Comparison of ENCODE assay signal across 8 cellular contexts in the genomic region with DNA sequence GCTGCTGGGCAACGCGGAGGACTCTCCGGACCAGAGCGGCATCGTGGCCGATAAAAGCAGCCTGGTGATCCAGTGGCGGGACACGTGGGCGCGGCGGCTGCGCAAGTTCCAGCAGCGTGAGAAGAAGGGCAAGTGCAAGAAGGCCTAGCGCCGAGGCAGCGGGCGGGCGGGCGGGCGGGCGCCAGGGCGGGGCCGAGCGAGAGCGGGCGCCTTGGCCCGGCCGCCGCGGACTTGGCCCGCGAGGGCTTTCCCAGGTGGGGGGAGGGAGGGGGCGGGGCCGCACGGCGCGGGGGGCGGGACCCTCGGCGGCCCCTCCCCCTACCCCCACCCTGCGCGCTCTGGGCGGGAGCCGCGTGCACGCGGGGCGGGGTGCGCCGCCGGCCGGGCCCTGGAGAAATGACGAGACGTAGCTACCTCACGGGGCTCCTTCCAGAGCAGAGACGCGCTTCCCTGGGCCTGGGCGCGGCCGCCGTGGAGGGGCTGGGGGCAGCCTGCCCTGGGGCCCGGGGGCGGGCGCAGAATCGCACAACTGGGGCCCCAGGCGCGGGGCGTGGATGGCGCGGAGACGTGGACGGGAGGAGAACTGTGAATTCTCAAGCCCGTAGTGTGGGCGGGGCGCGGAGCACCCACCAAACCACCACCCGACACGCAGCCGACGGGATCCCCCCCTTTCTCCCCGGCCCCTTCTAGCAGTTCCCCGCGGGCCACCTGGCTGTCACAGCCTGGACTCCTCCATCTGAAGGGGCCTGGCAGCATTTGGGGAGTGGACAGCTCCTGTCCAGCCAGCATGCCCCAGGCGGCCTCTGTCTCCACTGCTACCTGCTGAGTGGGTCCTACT.
DNase-seq lines count a peak whose midpoint lies in the region; TF ChIP-seq lines count a peak whose summit lies in the region.

No MANE protein-coding gene starts in this region.

- H3K9me3 Mint-ChIP-seq in activated CD4-positive, alpha-beta memory T cell treated with anti-CD3 and anti-CD28 coated beads for 36 hours: peaks cover 6% of the 10 kb centered on the region

- CTCF ChIA-PET in activated CD4-positive, alpha-beta memory T cell treated with anti-CD3 and anti-CD28 coated beads for 36 hours (lab: Charles Lee): interaction anchor here (1.0 to 1.4 kb wide), 2 partner anchors 12 to 52 kb away, joined by 3 to 5 read pairs; no protein-coding TSS in a partner anchor

- peaks cover 2% of the 10 kb centered on the region for H3K36me3 Mint-ChIP-seq in activated CD4-positive, alpha-beta memory T cell treated with anti-CD3 and anti-CD28 coated beads for 36 hours

- peak overlapping the region; percentile 35 for H3K4me3 ChIP-seq in Jurkat, Clone E6-1 (ENCODE audit: low read length)
- no peak overlapping the region for H3K4me3 ChIP-seq in lower leg skin (ENCODE audit: low read depth, poor library complexity, severe bottlenecking)

- H3K4me3 Mint-ChIP-seq in activated CD4-positive, alpha-beta memory T cell treated with anti-CD3 and anti-CD28 coated beads for 36 hours: peak overlapping the region; percentile 74

- POLR2A ChIA-PET in activated CD4-positive, alpha-beta memory T cell treated with anti-CD3 and anti-CD28 coated beads for 36 hours (lab: Charles Lee): interaction anchor here (1.9 kb wide), 1 partner anchor 12 kb away, joined by 7 read pairs; no protein-coding TSS in a partner anchor

- H3K4me1 Mint-ChIP-seq in activated CD4-positive, alpha-beta memory T cell treated with anti-CD3 and anti-CD28 coated beads for 36 hours (ENCODE audit: low read depth): peaks cover 20% of the 10 kb centered on the region

- H3K27me3 Mint-ChIP-seq in activated CD4-positive, alpha-beta memory T cell treated with anti-CD3 and anti-CD28 coated beads for 36 hours: peaks cover 1% of the 10 kb centered on the region

- no peak for TF ChIP-seq CTCF in lower leg skin (IDR thresholded peaks at IDR 0.05)

- no peak for TF ChIP-seq POLR2A in lower leg skin (IDR thresholded peaks at IDR 0.05)

- 0 to 1% methylated on average over 10 to 20 of the region's 84 CpGs for WGBS in lower leg skin, 2 donors

- intact Hi-C loops in activated CD4-positive, alpha-beta memory T cell treated with anti-CD3 and anti-CD28 coated beads for 36 hours (cut with micrococcal nuclease): loop anchor here (5.0 kb wide), 1 partner anchor 273 kb away; a partner anchor contains a TSS
- intact Hi-C loops in lower leg skin (cut with DNase I; ENCODE audit: low total_unique reads): no loop called here

- H3K27ac Mint-ChIP-seq in activated CD4-positive, alpha-beta memory T cell treated with anti-CD3 and anti-CD28 coated beads for 36 hours: no peak overlapping the region

- DNase-seq in GM19238 (ENCODE audit: insufficient read length, low spot score): peak; percentile 91
- DNase-seq in Jurkat, Clone E6-1 (ENCODE audit: low read depth, low spot score): no peak
- DNase-seq in activated CD4-positive, alpha-beta memory T cell treated with anti-CD3 and anti-CD28 coated beads for 36 hours: peak; percentile 74
- DNase-seq in dermis blood vessel endothelial cell: peak; percentile 65
- DNase-seq in lower leg skin (ENCODE audit: low spot score in 2 of 2): peak; percentile 77 to 95
- DNase-seq in stimulated activated CD4-positive, alpha-beta T cell treated with anti-CD3 and anti-CD28 coated beads, TNF-alpha, amount 100 ng/mL, for 1 hour (ENCODE audit: low read depth in 3 of 3, low spot score in 1 of 3): peak; percentile 26 to 58 (median 40)
- DNase-seq in NCI-H128 (lab: John Stamatoyannopoulos, UW; ENCODE audit: unreplicated experiment): no peak
- DNase-seq in D341Med (ENCODE audit: low spot score): no peak

Comparison
In these comparisons a context has a peak if more than half of its experiments do, and no peak if none do; other contexts are left out.
1. DNase-seq: peak in GM19238 (single experiment), activated CD4-positive, alpha-beta memory T cell treated with anti-CD3 and anti-CD28 coated beads for 36 hours (single experiment), dermis blood vessel endothelial cell (single experiment), lower leg skin (2 of 2) and stimulated activated CD4-positive, alpha-beta T cell treated with anti-CD3 and anti-CD28 coated beads, TNF-alpha, amount 100 ng/mL, for 1 hour (3 of 3); none in Jurkat, Clone E6-1 (single experiment), NCI-H128 (single experiment) and D341Med (single experiment).